In the genomic region with DNA sequence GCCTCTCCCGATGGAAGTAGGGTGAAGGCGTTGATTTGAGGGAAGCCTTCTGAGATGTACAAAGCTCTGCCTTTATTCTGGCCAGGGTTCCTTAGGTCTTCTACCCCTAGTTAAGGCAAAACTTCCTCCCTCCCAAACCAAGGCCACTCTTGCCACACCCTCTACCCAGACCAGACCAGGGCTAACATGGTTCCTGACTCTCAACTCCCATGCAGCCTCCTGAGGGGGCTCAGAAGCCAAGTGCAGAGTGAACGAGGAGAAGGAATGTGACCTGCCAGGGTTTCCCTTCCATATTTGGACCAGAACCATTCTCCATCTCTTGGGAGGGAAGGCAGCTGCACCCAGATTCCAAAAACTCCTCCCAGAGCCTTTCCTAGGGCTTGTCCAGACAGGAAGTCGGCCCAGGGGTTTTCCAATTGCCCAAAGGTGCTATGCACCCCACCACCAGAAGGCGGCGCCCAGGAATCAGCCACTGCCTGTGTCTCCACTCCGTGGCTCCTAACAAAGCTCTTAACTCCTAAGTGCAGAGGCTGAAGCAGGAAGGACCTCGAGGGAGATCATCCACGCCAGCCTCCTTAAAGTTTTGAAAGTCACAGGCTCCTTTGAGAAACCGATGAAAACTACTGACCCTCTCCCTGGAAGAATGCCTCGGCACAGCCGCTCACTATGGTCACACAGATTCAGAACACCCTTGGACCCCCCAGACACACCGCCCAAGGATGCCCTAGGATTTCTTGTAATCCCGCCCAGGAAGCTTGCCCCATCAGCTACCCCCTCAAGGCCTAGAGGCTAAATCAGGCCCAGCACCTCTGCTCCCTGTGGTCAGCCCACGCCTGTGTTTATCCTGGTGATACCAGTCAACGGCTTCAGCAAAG, we compare ENCODE assay signal across 8 cellular contexts.
A peak's percentile ranks its signal among the peaks of the same experiment; 100 is the strongest.
DNase-seq lines count a peak whose midpoint lies in the region; ATAC-seq lines count a peak whose summit lies in the region.

No MANE protein-coding gene starts in this region.

- H3K36me3 Mint-ChIP-seq in activated T-helper 17 cell treated with anti-CD3 and anti-CD28 coated beads, Interleukin-2, amount 50 U/mL, for 72 hours (ENCODE audit: low read depth): no peaks in the 10 kb centered on the region

- H3K27ac Mint-ChIP-seq in activated T-helper 17 cell treated with anti-CD3 and anti-CD28 coated beads, Interleukin-2, amount 50 U/mL, for 72 hours: peak overlapping the region; percentile 31

- no peaks in the 10 kb centered on the region for H3K9me3 Mint-ChIP-seq in activated T-helper 17 cell treated with anti-CD3 and anti-CD28 coated beads, Interleukin-2, amount 50 U/mL, for 72 hours

- no peak overlapping the region for H3K4me3 Mint-ChIP-seq in activated T-helper 17 cell treated with anti-CD3 and anti-CD28 coated beads, Interleukin-2, amount 50 U/mL, for 72 hours

- ATAC-seq in activated T-helper 17 cell treated with anti-CD3 and anti-CD28 coated beads, Interleukin-2, amount 50 U/mL, for 72 hours (replicated peaks): peak; percentile 67
- ATAC-seq in sciatic nerve (no peak), HG03196 (IDR thresholded peaks at IDR 0.05; ENCODE audit: unreplicated experiment) (no peak), HG03039 (IDR thresholded peaks at IDR 0.05; ENCODE audit: unreplicated experiment) (no peak)

- peak; percentile 29 for DNase-seq in DMS79 treated with DMSO at 0.1 percent for 48 hours (lab: John Stamatoyannopoulos, UW)
- DNase-seq in HUDEP-2 (lab: John Stamatoyannopoulos, UW; ENCODE audit: unreplicated experiment in 76 of 76): peak in 57 of 76 experiments; percentile 2 to 78 (median 39)
- peak; percentile 49 for DNase-seq in RKO (ENCODE audit: low spot score)
- DNase-seq in germinal center (ENCODE audit: low spot score): peak; percentile 57
- DNase-seq in sciatic nerve (ENCODE audit: low spot score): peak; percentile 64

- peaks cover 8% of the 10 kb centered on the region for H3K27me3 Mint-ChIP-seq in activated T-helper 17 cell treated with anti-CD3 and anti-CD28 coated beads, Interleukin-2, amount 50 U/mL, for 72 hours

- H3K4me1 Mint-ChIP-seq in activated T-helper 17 cell treated with anti-CD3 and anti-CD28 coated beads, Interleukin-2, amount 50 U/mL, for 72 hours: no peaks in the 10 kb centered on the region

- intact Hi-C loops in sciatic nerve (cut with DNase I): no loop called here
